In the genomic region with DNA sequence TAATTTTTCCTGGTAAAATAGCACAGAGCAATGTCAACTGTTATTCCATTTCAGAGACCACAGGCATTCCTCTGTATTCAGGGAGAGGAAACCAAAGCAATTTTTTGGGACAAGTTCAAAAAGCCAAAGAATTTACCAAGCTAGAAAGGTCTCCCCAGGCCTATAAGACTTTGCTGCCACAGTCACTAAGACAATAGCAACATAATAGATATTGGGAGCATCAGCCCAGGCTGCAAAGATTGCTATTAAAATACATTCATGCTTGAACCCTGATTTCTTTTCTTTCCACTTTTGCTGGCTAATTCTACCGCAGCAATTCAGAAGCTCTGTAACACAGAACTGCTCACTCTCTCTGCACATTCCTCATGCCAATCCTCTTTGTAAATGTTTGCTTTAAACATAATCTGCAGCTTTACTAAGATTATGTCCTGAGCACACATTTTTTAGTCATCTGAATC, we compare ENCODE assay signal across 13 cellular contexts.
DNase-seq lines count a peak whose midpoint lies in the region; ATAC-seq, FAIRE-seq and TF ChIP-seq lines count a peak whose summit lies in the region.
"Had no signal": no experiment of that assay in that cellular context is flagged by ENCODE, and none has a peak within 500 bp of the region (broad histone marks: within the 10 kb centered on the region; RNA-seq: fewer than 3 reads in every experiment).

No MANE protein-coding gene starts in this region.

- H3K18ac ChIP-seq in trophoblast cell (ENCODE audit: low read length) = no peak overlapping the region

- H3K27me3 ChIP-seq in Panc1 (ENCODE audit: control insufficient read depth, insufficient read depth, low read length) (no peaks in the 10 kb centered on the region), esophagus squamous epithelium (no peaks in the 10 kb centered on the region), trophoblast cell (ENCODE audit: insufficient read depth, low read length) (no peaks in the 10 kb centered on the region)

- H3K23ac ChIP-seq in trophoblast cell (ENCODE audit: low read length) = no peak overlapping the region

- H2BK5ac ChIP-seq in trophoblast cell (ENCODE audit: low read depth, low read length, poor library complexity) = no peak overlapping the region

- H4K12ac ChIP-seq in trophoblast cell (ENCODE audit: low read depth, low read length) = no peak overlapping the region

- H3K4me3 ChIP-seq in AG09309 (ENCODE audit: control insufficient read depth, low read depth, low read length) (no peak overlapping the region), Panc1 (ENCODE audit: low read depth in 2 of 2, low read length in 2 of 2) (no peak overlapping the region), esophagus squamous epithelium (no peak overlapping the region), trophoblast cell (ENCODE audit: low read depth, low read length) (no peak overlapping the region)

- CTCF ChIA-PET in Panc1 (lab: Charles Lee) = no interaction called here

- H2BK120ac ChIP-seq in trophoblast cell (ENCODE audit: insufficient read depth, low read length, poor library complexity) = no peak overlapping the region

- H4K91ac ChIP-seq in trophoblast cell (ENCODE audit: low read depth, low read length) = no peak overlapping the region

- no peaks in the 10 kb centered on the region for H3K9me3 ChIP-seq in Panc1 (ENCODE audit: control insufficient read depth, insufficient read depth, low read depth, low read length)
- no peaks in the 10 kb centered on the region for H3K9me3 ChIP-seq in esophagus squamous epithelium
- no peaks in the 10 kb centered on the region for H3K9me3 ChIP-seq in trophoblast cell (ENCODE audit: insufficient read depth, low read depth, low read length)

- TF ChIP-seq CTCF in AG09309 (IDR thresholded peaks at IDR 0.05; ENCODE audit: control insufficient read depth, insufficient read depth, low read depth, low read length, missing control alignments) (no peak), Panc1 (IDR thresholded peaks at IDR 0.05) (no peak), esophagus squamous epithelium (IDR thresholded peaks at IDR 0.05) (no peak)

- ATAC-seq in Panc1 (peak; percentile 41; the same call in 1 of the 2 replicates), GM21786 (IDR thresholded peaks at IDR 0.05; ENCODE audit: unreplicated experiment) (no peak), GM19324 (IDR thresholded peaks at IDR 0.05; ENCODE audit: low FRiP score, unreplicated experiment) (no peak)
- ATAC-seq: natural killer cell treated with Interleukin-12 subunit alpha and Interleukin-12 subunit beta and Interleukin-15 and Interleukin-18, amount 100 ng/mL, for 72 hours; WTC11 had no signal

- no peak overlapping the region for H3K14ac ChIP-seq in trophoblast cell (ENCODE audit: low read length)

- POLR2A ChIA-PET in Panc1 (lab: Charles Lee) = no interaction called here

- intact Hi-C loops in Panc1 (cut with micrococcal nuclease; ENCODE audit: unreplicated experiment) = no loop called here
- intact Hi-C loops in esophagus squamous epithelium (cut with DNase I) = no loop called here

- H2AK5ac ChIP-seq in trophoblast cell (ENCODE audit: low read length) = no peak overlapping the region

- H4K8ac ChIP-seq in trophoblast cell (ENCODE audit: low read depth, low read length) = no peak overlapping the region

- H3K27ac ChIP-seq in Panc1 (ENCODE audit: low read length) (no peak overlapping the region), esophagus squamous epithelium (peak overlapping the region; percentile 82 to 91 (median 84)), trophoblast cell (ENCODE audit: low read depth, low read length) (no peak overlapping the region)
- H3K27ac ChIP-seq: C4-2B had no signal

- no peak overlapping the region for H2BK12ac ChIP-seq in trophoblast cell (ENCODE audit: low read length)

- 29 to 50% methylated on average over 1 of the region's 1 CpG for WGBS in esophagus squamous epithelium, 2 donors
- no CpG with 5 or more reads among the region's 1 CpG for WGBS in trophoblast cell (ENCODE audit: extremely low coverage, insufficient coverage, insufficient read length)

- no peak for FAIRE-seq in HTR-8/SVneo (lab: Jason Lieb, UNC)

- no peaks in the 10 kb centered on the region for H3K79me1 ChIP-seq in trophoblast cell (ENCODE audit: low read length)

- no peak overlapping the region for H3K4ac ChIP-seq in trophoblast cell (ENCODE audit: low read depth, low read length)

- no peak overlapping the region for H3K9ac ChIP-seq in trophoblast cell (ENCODE audit: low read length)

- H3K79me2 ChIP-seq in trophoblast cell (ENCODE audit: control insufficient read depth, insufficient read depth, low read length, poor library complexity) = no peaks in the 10 kb centered on the region

- BruUV-seq in Panc1 (replicated peaks; lab: Mats Ljungman, UMichigan) = no TSS peak

- peak in 1 of 4 donors; percentile 9 for TF ChIP-seq POLR2A in esophagus squamous epithelium (IDR thresholded peaks at IDR 0.05)

- in situ Hi-C loops in Panc1 (cut with HindIII; ENCODE audit: low pct_unique_long_range_greater_than_20kb, low sequenced_read_pairs) = loop anchor here (25.0 kb wide), 1 partner anchor 118 kb away; no protein-coding TSS in a partner anchor

- peak overlapping the region; percentile 5 for H3K4me2 ChIP-seq in trophoblast cell (ENCODE audit: low read length)

- H3K4me1 ChIP-seq in Panc1 (ENCODE audit: control insufficient read depth, insufficient read depth, low read length) (peaks cover 12% of the 10 kb centered on the region), esophagus squamous epithelium (peaks cover 63 to 98% (median 84%) of the 10 kb centered on the region in 3 donors), trophoblast cell (ENCODE audit: control insufficient read depth in 1 of 2, insufficient read depth in 2 of 2, low read length in 2 of 2) (peaks cover 3 to 19% of the 10 kb centered on the region in 2 experiments)

- peak; percentile 49 for DNase-seq in AG09309 (ENCODE audit: low read depth)
- no peak for DNase-seq in Panc1 (ENCODE audit: low read depth, low spot score)
- no peak for DNase-seq in esophagus squamous epithelium (lab: John Stamatoyannopoulos, UW)
- no peak for DNase-seq in trophoblast cell
- DNase-seq in HTR-8/SVneo (ENCODE audit: insufficient read length, low spot score) = no peak
- DNase-seq in COLO668 (lab: John Stamatoyannopoulos, UW; ENCODE audit: unreplicated experiment) = no peak
- DNase-seq: NCI-H2081; stimulated activated CD4-positive, alpha-beta T cell treated with anti-CD3 and anti-CD28 coated beads, Interleukin-1b, Interleukin-23, amount 100 ng/mL, for 48 hours had no signal

- H3K36me3 ChIP-seq in Panc1 (ENCODE audit: control insufficient read depth, insufficient read depth, low read length) = no peaks in the 10 kb centered on the region
- H3K36me3 ChIP-seq in esophagus squamous epithelium = no peaks in the 10 kb centered on the region
- no peaks in the 10 kb centered on the region for H3K36me3 ChIP-seq in trophoblast cell (ENCODE audit: control insufficient read depth in 1 of 2, insufficient read depth in 2 of 2, low read length in 2 of 2)

- H2AFZ ChIP-seq in trophoblast cell (ENCODE audit: insufficient read depth, low read length, poor library complexity) = no peak overlapping the region

Comparison
In these comparisons a context has a peak if more than half of its experiments do, and no peak if none do; other contexts are left out.
1. H3K27ac ChIP-seq: peak in esophagus squamous epithelium (4 of 4); none in Panc1 (single experiment) and trophoblast cell (single experiment).